ENCODE assay signal across 11 cellular contexts in the genomic region with DNA sequence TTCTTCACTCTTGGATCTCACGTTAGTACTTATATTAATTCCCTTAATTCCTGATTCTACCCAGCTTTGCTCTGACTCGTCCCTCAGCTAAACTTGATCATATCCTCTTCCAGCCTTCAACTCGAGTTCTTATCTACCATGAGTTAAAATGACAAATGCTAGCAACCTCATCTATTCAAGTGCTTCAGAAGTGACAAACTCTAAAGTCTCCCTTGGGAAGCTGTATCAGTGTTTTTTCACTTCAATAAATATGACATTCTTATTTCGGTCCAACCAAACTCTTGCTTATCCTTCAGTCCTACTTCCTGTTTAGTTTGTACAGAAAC.
DNase-seq lines count a peak whose midpoint lies in the region; ATAC-seq and TF ChIP-seq lines count a peak whose summit lies in the region.
"Had no signal": no experiment of that assay in that cellular context is flagged by ENCODE, and none has a peak within 500 bp of the region (broad histone marks: within the 10 kb centered on the region; RNA-seq: fewer than 3 reads in every experiment).

No MANE protein-coding gene starts in this region.

- in situ Hi-C loops in mammary epithelial cell (cut with MboI; ENCODE audit: low sequenced_read_pairs in 2 of 2) = no loop called here

- H2AFZ ChIP-seq in DND-41 (ENCODE audit: low read depth, low read length) (no peak overlapping the region), mammary epithelial cell (ENCODE audit: low read depth, low read length) (no peak overlapping the region)

- peak overlapping the region; percentile 53 for H3K27ac Mint-ChIP-seq in neural crest cell (ENCODE audit: unreplicated experiment)

- intact Hi-C loops in mammary epithelial cell (cut with micrococcal nuclease) = no loop called here

- peaks cover 13% of the 10 kb centered on the region; the same call in 1 of the 2 replicates for H4K20me1 ChIP-seq in DND-41 (ENCODE audit: insufficient read depth, low read length)
- H4K20me1 ChIP-seq in mammary epithelial cell (ENCODE audit: insufficient read depth, low read length) = no peaks in the 10 kb centered on the region

- no peak overlapping the region for H3K4me3 ChIP-seq in DND-41 (ENCODE audit: low read depth in 1 of 2, low read length in 2 of 2)
- H3K4me3 ChIP-seq in mammary epithelial cell (replicated peaks in 1 of 3; ENCODE audit: insufficient read depth in 1 of 3, low read depth in 2 of 3, low read length in 3 of 3) = no peak overlapping the region

- WGBS in mammary epithelial cell (ENCODE audit: low coverage, missing lambda C conversion rate) = 29% methylated on average over 4 of the region's 4 CpGs

- peaks cover 45% of the 10 kb centered on the region for H3K4me1 ChIP-seq in DND-41 (ENCODE audit: insufficient read depth, low read length)
- peaks cover 3% of the 10 kb centered on the region for H3K4me1 ChIP-seq in mammary epithelial cell (ENCODE audit: insufficient read depth, low read length)

- CTCF ChIA-PET in mammary epithelial cell (lab: Charles Lee; ENCODE audit: low non-redundant PET) = no interaction called here

- no peaks in the 10 kb centered on the region for H3K27me3 Mint-ChIP-seq in neural crest cell (ENCODE audit: low read depth)

- H3K79me2 ChIP-seq in DND-41 (ENCODE audit: insufficient read depth, low read length) (peaks cover 83% of the 10 kb centered on the region), mammary epithelial cell (ENCODE audit: insufficient read depth, low read length) (peaks cover 75% of the 10 kb centered on the region)

- H3K9me3 Mint-ChIP-seq in neural crest cell = peaks cover 3% of the 10 kb centered on the region

- TF ChIP-seq CTCF in DND-41 (IDR thresholded peaks at IDR 0.05; ENCODE audit: borderline replicate concordance, extremely low read depth, low read length, poor library complexity, severe bottlenecking) (no peak), mammary epithelial cell (conservative IDR thresholded peaks at IDR 0.05 in 1 of 2, IDR thresholded peaks at IDR 0.05 in 1 of 2; ENCODE audit: extremely low read depth in 1 of 2, insufficient read depth in 1 of 2, low read depth in 1 of 2, low read length in 2 of 2) (no peak), neural crest cell (conservative IDR thresholded peaks at IDR 0.05) (no peak)

- H3K27ac ChIP-seq in DND-41 (ENCODE audit: low read length) (peak overlapping the region; percentile 64), mammary epithelial cell (ENCODE audit: insufficient read depth, low read depth, low read length) (no peak overlapping the region)

- H3K36me3 ChIP-seq in DND-41 (ENCODE audit: insufficient read depth, low read length) (peaks cover 30% of the 10 kb centered on the region), mammary epithelial cell (ENCODE audit: insufficient read depth, low read length) (peaks cover 6% of the 10 kb centered on the region)

- dilution Hi-C loops in mammary epithelial cell (cut with HindIII; ENCODE audit: low sequenced_read_pairs) = loop anchor here (5.0 kb wide), 1 partner anchor 53 kb away; no protein-coding TSS in a partner anchor

- H3K4me2 ChIP-seq in DND-41 (ENCODE audit: insufficient read depth, low read length) = peak overlapping the region; percentile 31; the same call in 1 of the 2 replicates
- H3K4me2 ChIP-seq in mammary epithelial cell (ENCODE audit: insufficient read depth, low read depth, low read length) = no peak overlapping the region

- peak; percentile 39; the same call in 2 of the 3 replicates for ATAC-seq in DND-41 (ENCODE audit: insufficient read depth, low read depth)
- no peak for ATAC-seq in GM21381 (IDR thresholded peaks at IDR 0.05; ENCODE audit: unreplicated experiment)
- ATAC-seq: HCT116 had no signal

- H3K27me3 ChIP-seq in DND-41 (ENCODE audit: insufficient read depth, low read length, poor library complexity) (no peaks in the 10 kb centered on the region), mammary epithelial cell (ENCODE audit: insufficient read depth, low read length) (no peaks in the 10 kb centered on the region)

- DNase-seq in DND-41 = no peak
- peak; percentile 54 for DNase-seq in LHCN-M2 (ENCODE audit: low read depth)
- peak; percentile 39 for DNase-seq in mammary epithelial cell
- DNase-seq in neural crest cell (ENCODE audit: low read depth, low spot score) = no peak
- DNase-seq in activated CD8-positive, alpha-beta memory T cell treated with anti-CD3 and anti-CD28 coated beads, Interleukin-2, amount 50 U/mL, for 48 hours = no peak
- no peak for DNase-seq in NAMALWA (ENCODE audit: low spot score)
- no peak for DNase-seq in glomerular visceral epithelial cell (ENCODE audit: extremely low spot score)
- DNase-seq: activated CD8-positive, alpha-beta memory T cell treated with anti-CD3 and anti-CD28 coated beads, Interleukin-2, amount 50 U/mL, for 4 hours; SW 1271 had no signal

- peaks cover 5% of the 10 kb centered on the region for H3K36me3 Mint-ChIP-seq in neural crest cell (ENCODE audit: low read depth)

- H3K4me1 Mint-ChIP-seq in neural crest cell = peaks cover 3% of the 10 kb centered on the region

- H3K9ac ChIP-seq in DND-41 (ENCODE audit: low read depth, low read length) (peak overlapping the region; percentile 12; the same call in 1 of the 2 replicates), mammary epithelial cell (ENCODE audit: insufficient read depth, low read length) (no peak overlapping the region)

- no peak overlapping the region for H3K4me3 Mint-ChIP-seq in neural crest cell

- no TSS peak for BruUV-seq in mammary epithelial cell (replicated peaks; lab: Mats Ljungman, UMichigan)

- H3K9me3 ChIP-seq in DND-41 (ENCODE audit: insufficient read depth, low read length, severe bottlenecking) (peaks cover 3% of the 10 kb centered on the region), mammary epithelial cell (replicated peaks; ENCODE audit: insufficient read depth, low read length) (no peaks in the 10 kb centered on the region)

Comparison
In these comparisons a context has a peak if more than half of its experiments do, and no peak if none do; other contexts are left out.
1. DNase-seq: peak in LHCN-M2 (single experiment) and mammary epithelial cell (single experiment); none in DND-41 (single experiment), neural crest cell (single experiment), activated CD8-positive, alpha-beta memory T cell treated with anti-CD3 and anti-CD28 coated beads, Interleukin-2, amount 50 U/mL, for 48 hours (single experiment), NAMALWA (single experiment) and glomerular visceral epithelial cell (single experiment).